2 cellular contexts compared by ENCODE assay signal in genomic region chr17:67765623-67766022, GRCh38.
A peak's percentile ranks its signal among the peaks of the same experiment; 100 is the strongest.
TF ChIP-seq lines count a peak whose summit lies in the region.

No MANE protein-coding gene starts in this region.

TF ChIP-seq in HCT116, 20 proteins besides CTCF, POLR2A, EP300 and RAD21:
- TF ChIP-seq POLR2AphosphoS5 (IDR thresholded peaks at IDR 0.05; ENCODE audit: low read depth, low read length) (no peak), JUND (IDR thresholded peaks at IDR 0.05) (no peak), SRF (IDR thresholded peaks at IDR 0.05; ENCODE audit: low read depth) (no peak), EZH2phosphoT487 (IDR thresholded peaks at IDR 0.05; ENCODE audit: borderline replicate concordance) (no peak)
TF ChIP-seq in HCT116: peak in this region for 0.

TF ChIP-seq in K562, 482 proteins besides CTCF, POLR2A, EP300 and RAD21:
- TF ChIP-seq ZNF518B (CRISPR knock-in tag; IDR thresholded peaks at IDR 0.05) (no peak), GABPB2 (CRISPR knock-in tag; conservative IDR thresholded peaks at IDR 0.05) (no peak), TFAP4 (CRISPR knock-in tag; IDR thresholded peaks at IDR 0.05; ENCODE audit: borderline replicate concordance) (no peak), FUS (optimal IDR thresholded peaks at IDR 0.05; ENCODE audit: low read depth, low read length) (no peak), FOXM1 (IDR thresholded peaks at IDR 0.05; ENCODE audit: low read depth) (no peak), FOXM1 (CRISPR knock-in tag; IDR thresholded peaks at IDR 0.05; ENCODE audit: low read depth) (no peak), CEBPB (tag; IDR thresholded peaks at IDR 0.05) (no peak), HBP1 (CRISPR knock-in tag; IDR thresholded peaks at IDR 0.05) (no peak), TAL1 (IDR thresholded peaks at IDR 0.05) (no peak), MAZ (CRISPR knock-in tag; conservative IDR thresholded peaks at IDR 0.05 in 1 of 2, IDR thresholded peaks at IDR 0.05 in 1 of 2) (no peak), FOXA3 (CRISPR knock-in tag; conservative IDR thresholded peaks at IDR 0.05 in 1 of 2, IDR thresholded peaks at IDR 0.05 in 1 of 2) (no peak), ZNF395 (CRISPR knock-in tag; IDR thresholded peaks at IDR 0.05) (no peak), ESRRA (IDR thresholded peaks at IDR 0.05; ENCODE audit: borderline replicate concordance, low read depth) (peak; percentile 96), TAF9B (IDR thresholded peaks at IDR 0.05; ENCODE audit: partially characterized antibody) (no peak), NFE2L1 (tag; IDR thresholded peaks at IDR 0.05; ENCODE audit: borderline replicate concordance, low read depth) (no peak), NR2C1 (IDR thresholded peaks at IDR 0.05) (peak; percentile 82), NR2C1 (tag; IDR thresholded peaks at IDR 0.05) (peak; percentile 69), NR2C2 (CRISPR knock-in tag; IDR thresholded peaks at IDR 0.05) (no peak), NR2C2 (tag; IDR thresholded peaks at IDR 0.05) (peak; percentile 45; the same call in 1 of the 2 replicates), TRIM28 (IDR thresholded peaks at IDR 0.05) (no peak), USF2 (CRISPR knock-in tag; IDR thresholded peaks at IDR 0.05) (peak; percentile 83), KLF10 (CRISPR knock-in tag; IDR thresholded peaks at IDR 0.05) (no peak), NCOA6 (IDR thresholded peaks at IDR 0.05) (no peak), SMC3 (conservative IDR thresholded peaks at IDR 0.05; ENCODE audit: insufficient read depth, low read depth, low read length) (no peak), USF1 (CRISPR knock-in tag; IDR thresholded peaks at IDR 0.05) (peak; percentile 86), NCOA1 (IDR thresholded peaks at IDR 0.05; ENCODE audit: low read depth) (no peak), TFE3 (CRISPR knock-in tag; IDR thresholded peaks at IDR 0.05) (peak; percentile 89), POLR3A (IDR thresholded peaks at IDR 0.05; ENCODE audit: borderline replicate concordance, extremely low read depth, insufficient read depth, insufficient read length) (no peak), MYNN (IDR thresholded peaks at IDR 0.05) (no peak), MYNN (CRISPR knock-in tag; IDR thresholded peaks at IDR 0.05) (no peak), SETDB1 (IDR thresholded peaks at IDR 0.05; ENCODE audit: low read length) (no peak), NBN (IDR thresholded peaks at IDR 0.05; ENCODE audit: low read depth) (no peak), ZNF175 (CRISPR knock-in tag; IDR thresholded peaks at IDR 0.05; ENCODE audit: low read depth) (no peak), CBFA2T2 (conservative IDR thresholded peaks at IDR 0.05) (peak; percentile 31; the same call in 1 of the 2 replicates), CBX3 (IDR thresholded peaks at IDR 0.05; ENCODE audit: borderline replicate concordance in 1 of 2, low read length in 2 of 2) (no peak), TOE1 (IDR thresholded peaks at IDR 0.05; ENCODE audit: borderline replicate concordance) (peak; percentile 92), TOE1 (CRISPR knock-in tag; IDR thresholded peaks at IDR 0.05; ENCODE audit: borderline replicate concordance, low read depth) (no peak), NCOA2 (IDR thresholded peaks at IDR 0.05; ENCODE audit: partially characterized antibody in 2 of 2) (no peak), THAP7 (CRISPR knock-in tag; IDR thresholded peaks at IDR 0.05) (no peak), ETS2 (tag; IDR thresholded peaks at IDR 0.05; ENCODE audit: borderline replicate concordance, poor library complexity, severe bottlenecking) (no peak), THRB (CRISPR knock-in tag; conservative IDR thresholded peaks at IDR 0.05) (no peak), FOS (IDR thresholded peaks at IDR 0.05; ENCODE audit: extremely low read depth, insufficient read length) (peak; percentile 11), RAD51 (IDR thresholded peaks at IDR 0.05; ENCODE audit: borderline replicate concordance, low read depth) (peak; percentile 88), PHF20 (IDR thresholded peaks at IDR 0.05; ENCODE audit: partially characterized antibody) (no peak), CHD2 (IDR thresholded peaks at IDR 0.05; ENCODE audit: low read depth, low read length) (no peak), ZNF445 (CRISPR knock-in tag; IDR thresholded peaks at IDR 0.05; ENCODE audit: low read depth) (no peak), GTF3C2 (IDR thresholded peaks at IDR 0.05; ENCODE audit: borderline replicate concordance, extremely low read depth, insufficient read length) (no peak)
